Comparison of ENCODE assay signal across 27 cellular contexts in genomic region chr5:143695941-143696340, GRCh38.
A peak's percentile ranks its signal among the peaks of the same experiment; 100 is the strongest.
DNase-seq lines count a peak whose midpoint lies in the region; ATAC-seq, FAIRE-seq and TF ChIP-seq lines count a peak whose summit lies in the region.
"Had no signal": no experiment of that assay in that cellular context is flagged by ENCODE, and none has a peak within 500 bp of the region (broad histone marks: within the 10 kb centered on the region; RNA-seq: fewer than 3 reads in every experiment).

No MANE protein-coding gene starts in this region.

- H3F3A ChIP-seq in PC-3 (ENCODE audit: low read length, unreplicated experiment), result no peaks in the 10 kb centered on the region

- no peak overlapping the region for H3K4me3 ChIP-seq in PC-3 (ENCODE audit: low read length)
- H3K4me3 ChIP-seq in keratinocyte (ENCODE audit: control insufficient read depth in 2 of 3, extremely low read depth in 1 of 3, insufficient read depth in 2 of 3, low read depth in 1 of 3, low read length in 3 of 3), result no peak overlapping the region
- no peak overlapping the region for H3K4me3 ChIP-seq in Caco-2 (ENCODE audit: low read depth, low read length)
- H3K4me3 ChIP-seq: A549; BLaER1 treated with 17β-estradiol and CSF1 and Interleukin-3, amounts not matched to agents 10 nM and 100 nM; GM12878; HAP-1 had no signal

- H3K4me1 ChIP-seq in PC-3 (ENCODE audit: insufficient read depth, low read length) (no peaks in the 10 kb centered on the region), keratinocyte (ENCODE audit: control insufficient read depth, extremely low read depth, insufficient read depth, low read length) (peaks cover 16% of the 10 kb centered on the region), Caco-2 (0 out of 2 replicates have a peak, but pooled peaks cover 4% of the 10 kb centered on the region)
- H3K4me1 ChIP-seq: A549, BE2C, HAP-1 had no signal

- H3K4me1 Mint-ChIP-seq in HFFc6 (ENCODE audit: low read depth) (peaks cover 16% of the 10 kb centered on the region), Caco-2 (ENCODE audit: low read depth, unreplicated experiment) (no peaks in the 10 kb centered on the region)
- H3K4me1 Mint-ChIP-seq: CD14-positive monocyte had no signal

- intact Hi-C loops in PC-3 (cut with micrococcal nuclease), result no loop called here
- intact Hi-C loops in Caco-2 (cut with micrococcal nuclease; ENCODE audit: unreplicated experiment), result no loop called here

- FAIRE-seq in keratinocyte (lab: Jason Lieb, UNC) (peak; percentile 57), D721Med (lab: Jason Lieb, UNC) (no peak)
- FAIRE-seq: A549, GM12878, GM18507, H54 had no signal

- H3K4me3 Mint-ChIP-seq in HFFc6, result peak overlapping the region; percentile 6; the same call in 1 of the 2 replicates
- no peak overlapping the region for H3K4me3 Mint-ChIP-seq in Caco-2 (ENCODE audit: unreplicated experiment)
- H3K4me3 Mint-ChIP-seq: CD14-positive monocyte; CD4-positive, alpha-beta T cell had no signal

- no peaks in the 10 kb centered on the region for H3K9me3 Mint-ChIP-seq in HFFc6
- peaks cover 6% of the 10 kb centered on the region for H3K9me3 Mint-ChIP-seq in Caco-2 (ENCODE audit: unreplicated experiment)

- H2AFZ ChIP-seq in PC-3 (ENCODE audit: low read length) (no peak overlapping the region), keratinocyte (ENCODE audit: control insufficient read depth, low read length) (no peak overlapping the region)

- DNase-seq in HFFc6 (no peak), M059J (ENCODE audit: low read depth) (peak; percentile 80), PC-3 (no peak), keratinocyte (ENCODE audit: low read depth, low spot score) (no peak), D721Med (ENCODE audit: insufficient read length, low spot score) (no peak), NCI-H2227 (lab: John Stamatoyannopoulos, UW; ENCODE audit: unreplicated experiment) (no peak), Caco-2 (no peak)
- DNase-seq: 8988T; ACHN; AML-193; BE2C; Calu3; CD4-positive, alpha-beta T cell; CD8-positive, alpha-beta memory T cell; DMS153; DND-41; EL; GDM1; GOT3 had no signal

- ATAC-seq in PC-3 (peak; percentile 18; the same call in 1 of the 2 replicates), GM21526 (IDR thresholded peaks at IDR 0.05; ENCODE audit: low FRiP score, unreplicated experiment) (no peak)
- ATAC-seq: A549, GM12878 had no signal

- H3K36me3 ChIP-seq in PC-3 (ENCODE audit: low read depth, low read length) (no peaks in the 10 kb centered on the region), keratinocyte (ENCODE audit: control insufficient read depth in 2 of 2, extremely low read depth in 1 of 2, insufficient read depth in 2 of 2, low read length in 2 of 2) (no peaks in the 10 kb centered on the region), Caco-2 (ENCODE audit: control insufficient read depth, insufficient read depth, low read length) (no peaks in the 10 kb centered on the region)
- H3K36me3 ChIP-seq: BE2C; BLaER1 treated with 17β-estradiol and CSF1 and Interleukin-3, amounts not matched to agents 10 nM and 100 nM; HAP-1 had no signal

- CTCF ChIA-PET in PC-3 (lab: Charles Lee) (no interaction called here), Caco-2 (lab: Charles Lee) (no interaction called here)

- H3K27me3 ChIP-seq in PC-3 (ENCODE audit: low read length), result no peaks in the 10 kb centered on the region
- H3K27me3 ChIP-seq in keratinocyte (ENCODE audit: control insufficient read depth, extremely low read depth, insufficient read depth, low read length), result no peaks in the 10 kb centered on the region
- H3K27me3 ChIP-seq in Caco-2 (replicated peaks; ENCODE audit: control insufficient read depth, insufficient read depth, low read length), result no peaks in the 10 kb centered on the region
- H3K27me3 ChIP-seq: BE2C; BLaER1 treated with 17β-estradiol and CSF1 and Interleukin-3, amounts not matched to agents 10 nM and 100 nM had no signal

- BruUV-seq in PC-3 (replicated peaks; lab: Mats Ljungman, UMichigan), result no TSS peak
- no TSS peak for BruUV-seq in Caco-2 (replicated peaks; lab: Mats Ljungman, UMichigan)

- 0 out of 2 replicates have a peak, but pooled peaks cover 3% of the 10 kb centered on the region for H3K27me3 Mint-ChIP-seq in HFFc6 (ENCODE audit: insufficient read depth)
- no peaks in the 10 kb centered on the region for H3K27me3 Mint-ChIP-seq in Caco-2 (ENCODE audit: insufficient read depth, unreplicated experiment)
- H3K27me3 Mint-ChIP-seq: CD4-positive, alpha-beta T cell; CD8-positive, alpha-beta memory T cell had no signal

- H3K79me2 ChIP-seq in PC-3 (ENCODE audit: low read length) (no peaks in the 10 kb centered on the region), keratinocyte (ENCODE audit: control insufficient read depth, insufficient read depth, low read length) (no peaks in the 10 kb centered on the region)

- dilution Hi-C loops in keratinocyte (cut with MboI; ENCODE audit: extremely low pct_ligation_motif_present, low sequenced_read_pairs), result no loop called here

- H3K9ac ChIP-seq in PC-3 (ENCODE audit: low read length) (no peak overlapping the region), keratinocyte (ENCODE audit: control insufficient read depth, extremely low read depth, insufficient read depth, low read length) (no peak overlapping the region)
- H3K9ac ChIP-seq: BLaER1 treated with 17β-estradiol and CSF1 and Interleukin-3, amounts not matched to agents 10 nM and 100 nM had no signal

- H3K27ac Mint-ChIP-seq in HFFc6 (peak overlapping the region; percentile 17; the same call in 1 of the 2 replicates), Caco-2 (ENCODE audit: unreplicated experiment) (no peak overlapping the region)
- H3K27ac Mint-ChIP-seq: CD4-positive, alpha-beta T cell had no signal

- no peaks in the 10 kb centered on the region for H3K9me2 ChIP-seq in PC-3 (replicated peaks; ENCODE audit: low read length)

- no peak overlapping the region for H3K4me2 ChIP-seq in PC-3 (ENCODE audit: low read length)
- no peak overlapping the region for H3K4me2 ChIP-seq in keratinocyte (ENCODE audit: control insufficient read depth, extremely low read depth, insufficient read depth, low read depth, low read length)
- H3K4me2 ChIP-seq: A549; BLaER1 treated with 17β-estradiol and CSF1 and Interleukin-3, amounts not matched to agents 10 nM and 100 nM had no signal

- POLR2A ChIA-PET in PC-3 (lab: Charles Lee; ENCODE audit: unreplicated experiment), result no interaction called here
- POLR2A ChIA-PET in Caco-2 (lab: Charles Lee), result no interaction called here

- H4K20me1 ChIP-seq in PC-3 (ENCODE audit: low read length) (no peaks in the 10 kb centered on the region), keratinocyte (ENCODE audit: control insufficient read depth, extremely low read depth, insufficient read depth, low read length) (no peaks in the 10 kb centered on the region)
- H4K20me1 ChIP-seq: BLaER1 treated with 17β-estradiol and CSF1 and Interleukin-3, amounts not matched to agents 10 nM and 100 nM had no signal

- no peaks in the 10 kb centered on the region for H3K9me1 ChIP-seq in keratinocyte (ENCODE audit: control insufficient read depth, extremely low read depth, insufficient read depth, low read length)

- TF ChIP-seq CTCF in HFFc6 (IDR thresholded peaks at IDR 0.05) (no peak), PC-3 (conservative IDR thresholded peaks at IDR 0.05; ENCODE audit: low read depth, low read length) (no peak), keratinocyte (optimal IDR thresholded peaks at IDR 0.05 in 1 of 3, IDR thresholded peaks at IDR 0.05 in 1 of 3, conservative IDR thresholded peaks at IDR 0.05 in 1 of 3; ENCODE audit: extremely low read depth in 1 of 3, insufficient read depth in 2 of 3, low read length in 3 of 3) (no peak), D721Med (IDR thresholded peaks at IDR 0.05; ENCODE audit: insufficient read depth, missing control alignments) (no peak), Caco-2 (IDR thresholded peaks at IDR 0.05; ENCODE audit: insufficient read depth in 1 of 2, low read depth in 1 of 2, low read length in 1 of 2, severe bottlenecking in 1 of 2, unreplicated experiment in 1 of 2) (no peak)

- no peaks in the 10 kb centered on the region for H3K9me3 ChIP-seq in PC-3 (ENCODE audit: low read length)
- no peaks in the 10 kb centered on the region for H3K9me3 ChIP-seq in keratinocyte (ENCODE audit: control insufficient read depth, low read depth, low read length)
- no peaks in the 10 kb centered on the region for H3K9me3 ChIP-seq in Caco-2
- H3K9me3 ChIP-seq: A549, BE2C, HAP-1 had no signal

- no peak overlapping the region for H3K27ac ChIP-seq in PC-3 (ENCODE audit: low read length)
- no peak overlapping the region for H3K27ac ChIP-seq in keratinocyte (ENCODE audit: control insufficient read depth, insufficient read depth, low read length)
- H3K27ac ChIP-seq: A549; BLaER1 treated with 17β-estradiol and CSF1 and Interleukin-3, amounts not matched to agents 10 nM and 100 nM had no signal

- H3K36me3 Mint-ChIP-seq in HFFc6 (ENCODE audit: low read depth) (no peaks in the 10 kb centered on the region), Caco-2 (ENCODE audit: insufficient read depth, unreplicated experiment) (no peaks in the 10 kb centered on the region)
- H3K36me3 Mint-ChIP-seq: CD14-positive monocyte had no signal
